ENCODE assay signal across 32 cellular contexts in the genomic region with DNA sequence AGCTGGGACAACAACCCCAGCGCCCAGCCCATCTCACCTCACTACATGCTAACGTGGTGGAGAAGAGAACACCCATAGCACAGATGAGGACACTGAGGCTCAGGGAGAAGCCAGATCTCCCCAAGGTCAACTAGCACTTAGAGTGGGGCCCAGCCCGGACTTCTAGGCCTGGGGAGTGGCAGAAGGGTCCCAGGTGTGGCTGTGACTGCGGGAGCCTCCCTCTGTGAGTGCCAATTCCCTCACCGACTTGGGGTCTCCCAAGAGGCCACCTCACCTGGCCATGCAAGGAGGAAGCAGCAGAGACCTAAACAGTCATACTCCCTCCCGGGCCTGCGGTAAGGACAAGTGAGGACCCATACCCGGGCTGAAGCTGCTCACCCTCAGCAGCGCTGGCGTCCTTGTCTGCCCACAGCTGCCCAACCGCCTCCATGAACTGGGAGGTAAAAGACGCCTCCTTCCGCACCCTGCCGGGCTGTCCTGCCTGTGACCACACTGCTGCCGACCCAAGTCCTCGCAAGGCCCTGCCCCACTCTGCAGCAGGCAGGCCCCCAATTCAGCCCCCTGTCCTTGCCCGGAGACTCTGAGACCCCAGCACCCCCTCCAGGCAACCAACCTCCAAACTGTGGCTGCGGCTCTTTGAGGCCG.
"Had no signal": no experiment of that assay in that cellular context is flagged by ENCODE, and none has a peak within 500 bp of the region (broad histone marks: within the 10 kb centered on the region; RNA-seq: fewer than 3 reads in every experiment).

No MANE protein-coding gene starts in this region.

- H3K4me1 ChIP-seq: adrenal gland, breast epithelium had no signal

- H3K4me3 ChIP-seq: adrenal gland, body of pancreas, breast epithelium had no signal

- H3K36me3 ChIP-seq: adrenal gland, brain microvascular endothelial cell, breast epithelium had no signal

- ATAC-seq: activated CD8-positive, alpha-beta T cell treated with anti-CD3 and anti-CD28 coated beads for 36 hours; activated naive CD4-positive, alpha-beta T cell treated with anti-CD3 and anti-CD28 coated beads, Interleukin-2, amount 50 U/mL, for 72 hours; activated T-cell treated with anti-CD3 and anti-CD28 coated beads, Interleukin-2, amount 50 U/mL, for 4 hours; activated T-cell treated with anti-CD3 and anti-CD28 coated beads, Interleukin-2, amount 50 U/mL, for 72 hours; activated T-helper 17 cell treated with anti-CD3 and anti-CD28 coated beads, Interleukin-2, amount 50 U/mL, for 72 hours; body of pancreas; T-helper 17 cell had no signal

- H3K27ac ChIP-seq: adrenal gland, body of pancreas, brain microvascular endothelial cell, breast epithelium, VCaP had no signal

- DNase-seq: activated B cell treated with CpG ODN at 0.5 μM for 24 hours; activated CD4-positive, alpha-beta memory T cell treated with anti-CD3 and anti-CD28 coated beads for 36 hours; activated CD4-positive, alpha-beta T cell treated with anti-CD3 and anti-CD28 coated beads for 4 hours; activated CD4-positive, alpha-beta T cell treated with anti-CD3 and anti-CD28 coated beads, Interleukin-2, amount 10 ng/mL, durations not matched to agents 24 days and 14 days; activated CD4-positive, alpha-beta T cell treated with anti-CD3 and anti-CD28 coated beads, Interleukin-2, amount 50 U/mL, for 1 hour; activated CD4-positive, alpha-beta T cell treated with anti-CD3 and anti-CD28 coated beads, Interleukin-2, amount 50 U/mL, for 4 hours; activated CD4-positive, CD25-positive, alpha-beta regulatory T cell treated with anti-CD3 and anti-CD28 coated beads, Interleukin-2, amount 50 U/mL, for 72 hours; activated CD8-positive, alpha-beta memory T cell treated with anti-CD3 and anti-CD28 coated beads, Interleukin-2, amount 50 U/mL, for 4 hours; activated CD8-positive, alpha-beta T cell treated with anti-CD3 and anti-CD28 coated beads for 36 hours; activated effector memory CD4-positive, alpha-beta T cell treated with anti-CD3 and anti-CD28 coated beads, Interleukin-2, amount 50 U/mL, for 16 hours; activated gamma-delta T cell treated with Interleukin-2 at 50 U/mL for 16 hours; activated naive CD4-positive, alpha-beta T cell; activated naive CD4-positive, alpha-beta T cell treated with anti-CD3 and anti-CD28 coated beads for 36 hours; activated naive CD4-positive, alpha-beta T cell treated with anti-CD3 and anti-CD28 coated beads, Interleukin-2, amount 50 U/mL, for 16 hours; activated naive CD8-positive, alpha-beta T cell treated with anti-CD3 and anti-CD28 coated beads for 36 hours; activated T-cell treated with anti-CD3 and anti-CD28 coated beads for 4 hours; activated T-cell treated with anti-CD3 and anti-CD28 coated beads, Interleukin-2, amount 50 U/mL, for 1 hour; activated T-cell treated with anti-CD3 and anti-CD28 coated beads, Interleukin-2, amount 50 U/mL, for 4 hours; activated T-cell treated with anti-CD3 and anti-CD28 coated beads, Interleukin-2, amount 50 U/mL, for 72 hours; adrenal gland; amniotic stem cell; body of pancreas; brain microvascular endothelial cell; central memory CD4-positive, alpha-beta T cell; T-helper 17 cell; T1000 had no signal

- FAIRE-seq: astrocyte, TTC549 had no signal

- H3K9me3 ChIP-seq: adrenal gland, body of pancreas, breast epithelium had no signal

- H3K27me3 ChIP-seq: adrenal gland, body of pancreas had no signal
